Comparison of ENCODE assay signal across 18 cellular contexts in the genomic region with DNA sequence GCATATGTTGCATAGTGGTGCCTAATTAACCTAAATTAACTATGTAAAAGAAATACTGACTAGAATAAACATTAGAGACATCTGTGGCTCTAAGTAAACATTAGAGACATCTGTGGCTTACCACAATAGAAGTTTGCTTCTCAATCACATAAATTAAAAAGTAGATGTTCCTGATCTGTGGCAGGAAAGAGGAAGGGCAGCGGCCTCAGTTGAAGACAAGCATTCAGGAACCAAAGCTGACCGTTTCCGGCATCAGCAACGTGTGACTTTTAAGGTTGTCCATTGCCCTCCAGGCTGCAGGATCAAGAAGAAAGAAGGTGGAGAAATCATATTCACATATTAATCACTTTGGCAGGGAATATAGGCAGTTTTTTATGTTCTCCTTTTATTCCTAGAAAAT.
"Had no signal": no experiment of that assay in that cellular context is flagged by ENCODE, and none has a peak within 500 bp of the region (broad histone marks: within the 10 kb centered on the region; RNA-seq: fewer than 3 reads in every experiment).

No MANE protein-coding gene starts in this region.

- ATAC-seq: gastroesophageal sphincter; left lobe of liver; naive thymus-derived CD4-positive, alpha-beta T cell; sciatic nerve; stimulated activated effector memory CD8-positive, alpha-beta T cell treated with anti-CD3 and anti-CD28 coated beads, Interleukin-12 subunit alpha, Interleukin-12 subunit beta, amount 100 ng/mL, for 72 hours; stimulated activated naive CD8-positive, alpha-beta T cell treated with anti-CD3 and anti-CD28 coated beads, Interleukin-15, amount 100 ng/mL, for 72 hours had no signal

- DNase-seq: activated B cell treated with CpG ODN at 0.5 μM for 24 hours; activated CD4-positive, alpha-beta memory T cell treated with anti-CD3 and anti-CD28 coated beads for 36 hours; activated CD4-positive, alpha-beta T cell treated with anti-CD3 and anti-CD28 coated beads for 4 hours; activated naive CD4-positive, alpha-beta T cell treated with anti-CD3 and anti-CD28 coated beads for 36 hours; activated T-cell treated with anti-CD3 and anti-CD28 coated beads, Interleukin-2, amount 50 U/mL, for 48 hours; amygdala; esophagus squamous epithelium; head of caudate nucleus; naive thymus-derived CD4-positive, alpha-beta T cell; occipital lobe; small intestine; stimulated activated CD4-positive, alpha-beta T cell treated with anti-CD3 and anti-CD28 coated beads, Interleukin-2, amount 100 ng/mL, for 24 hours; stimulated activated naive CD8-positive, alpha-beta T cell treated with anti-CD3 and anti-CD28 coated beads, Interleukin-15, amount 100 ng/mL, for 72 hours; T-helper 9 cell had no signal
